1 cellular context compared by ENCODE assay signal in genomic region chr17:40618754-40619625, GRCh38.
TF ChIP-seq lines count a peak whose summit lies in the region.

No MANE protein-coding gene starts in this region.

TF ChIP-seq in HepG2, 621 proteins besides CTCF, POLR2A, EP300 and RAD21 (continued from another document and continues in another):
- TF ChIP-seq FUBP1 (CRISPR knock-in tag; IDR thresholded peaks at IDR 0.05; ENCODE audit: borderline replicate concordance), result no peak
- TF ChIP-seq RCOR2 (CRISPR knock-in tag; IDR thresholded peaks at IDR 0.05), result no peak
- TF ChIP-seq ZNF598 (CRISPR knock-in tag; IDR thresholded peaks at IDR 0.05; ENCODE audit: borderline replicate concordance), result peak; percentile 20; the same call in 1 of the 2 replicates
- TF ChIP-seq MBNL3 (CRISPR knock-in tag; conservative IDR thresholded peaks at IDR 0.05), result no peak
- TF ChIP-seq ZNF260 (CRISPR knock-in tag; IDR thresholded peaks at IDR 0.05; ENCODE audit: borderline replicate concordance, low read depth), result no peak
- no peak for TF ChIP-seq NFAT5 (CRISPR knock-in tag; IDR thresholded peaks at IDR 0.05)
- 0 out of 2 replicates have a peak, but pooled peaks have one; percentile 11 for TF ChIP-seq KDM5B (CRISPR knock-in tag; IDR thresholded peaks at IDR 0.05; ENCODE audit: borderline replicate concordance)
- TF ChIP-seq SOX5 (CRISPR knock-in tag; IDR thresholded peaks at IDR 0.05; ENCODE audit: borderline replicate concordance), result no peak; the same call in 1 of the 2 replicates
- TF ChIP-seq TBX3 (IDR thresholded peaks at IDR 0.05; ENCODE audit: borderline replicate concordance), result no peak
- no peak for TF ChIP-seq ZNF558 (CRISPR knock-in tag; IDR thresholded peaks at IDR 0.05; ENCODE audit: borderline replicate concordance)
- no peak for TF ChIP-seq SKI (IDR thresholded peaks at IDR 0.05; ENCODE audit: partially characterized antibody)
- no peak for TF ChIP-seq CENPT (CRISPR knock-in tag; IDR thresholded peaks at IDR 0.05; ENCODE audit: low read depth)
- TF ChIP-seq NFE2 (CRISPR knock-in tag; IDR thresholded peaks at IDR 0.05), result no peak
- TF ChIP-seq HNRNPH1 (optimal IDR thresholded peaks at IDR 0.05; ENCODE audit: low read depth, low read length), result no peak
- no peak for TF ChIP-seq KMT2A (CRISPR knock-in tag; IDR thresholded peaks at IDR 0.05)
- TF ChIP-seq MZF1 (CRISPR knock-in tag; IDR thresholded peaks at IDR 0.05; ENCODE audit: borderline replicate concordance), result no peak
- peak; percentile 41; the same call in 1 of the 2 replicates for TF ChIP-seq KDM3A (CRISPR knock-in tag; IDR thresholded peaks at IDR 0.05; ENCODE audit: low read depth)
- no peak for TF ChIP-seq CREB1 (IDR thresholded peaks at IDR 0.05)
- TF ChIP-seq CREB1 (CRISPR knock-in tag; IDR thresholded peaks at IDR 0.05), result no peak
- TF ChIP-seq TAF15 (IDR thresholded peaks at IDR 0.05; ENCODE audit: low read depth, low read length, poor library complexity, severe bottlenecking), result no peak
- TF ChIP-seq PPARG (CRISPR knock-in tag; conservative IDR thresholded peaks at IDR 0.05), result no peak
- peak; percentile 80 for TF ChIP-seq HNF4G (IDR thresholded peaks at IDR 0.05; ENCODE audit: borderline replicate concordance, low read depth, low read length)
- TF ChIP-seq HNF4G (CRISPR knock-in tag; IDR thresholded peaks at IDR 0.05; ENCODE audit: borderline replicate concordance, low read depth), result no peak
- TF ChIP-seq ZBTB4 (CRISPR knock-in tag; IDR thresholded peaks at IDR 0.05; ENCODE audit: borderline replicate concordance), result no peak
- TF ChIP-seq ZNF577 (CRISPR knock-in tag; IDR thresholded peaks at IDR 0.05; ENCODE audit: borderline replicate concordance, low read depth), result no peak
- peak; percentile 89 for TF ChIP-seq SALL1 (CRISPR knock-in tag; IDR thresholded peaks at IDR 0.05)
- no peak for TF ChIP-seq AHR (CRISPR knock-in tag; IDR thresholded peaks at IDR 0.05)
- no peak for TF ChIP-seq ZNF280B (CRISPR knock-in tag; IDR thresholded peaks at IDR 0.05; ENCODE audit: borderline replicate concordance)
- TF ChIP-seq ZNF589 (CRISPR knock-in tag; conservative IDR thresholded peaks at IDR 0.05), result no peak
- TF ChIP-seq ATF2 (CRISPR knock-in tag; IDR thresholded peaks at IDR 0.05), result no peak
- TF ChIP-seq MEF2D (CRISPR knock-in tag; IDR thresholded peaks at IDR 0.05), result peak; percentile 26; the same call in 1 of the 2 replicates
- no peak for TF ChIP-seq TCF7 (IDR thresholded peaks at IDR 0.05; ENCODE audit: low read depth)
- TF ChIP-seq ZNF704 (CRISPR knock-in tag; IDR thresholded peaks at IDR 0.05; ENCODE audit: borderline replicate concordance), result no peak
- no peak for TF ChIP-seq ZNF724P (CRISPR knock-in tag; IDR thresholded peaks at IDR 0.05; ENCODE audit: borderline replicate concordance)
- no peak for TF ChIP-seq ZNF230 (CRISPR knock-in tag; IDR thresholded peaks at IDR 0.05)
- no peak for TF ChIP-seq ZBTB43 (CRISPR knock-in tag; conservative IDR thresholded peaks at IDR 0.05)
- no peak for TF ChIP-seq MXD4 (CRISPR knock-in tag; IDR thresholded peaks at IDR 0.05)
- TF ChIP-seq NCOA2 (CRISPR knock-in tag; IDR thresholded peaks at IDR 0.05), result no peak
- TF ChIP-seq ZKSCAN8 (CRISPR knock-in tag; IDR thresholded peaks at IDR 0.05; ENCODE audit: borderline replicate concordance), result no peak
- no peak for TF ChIP-seq PAWR (CRISPR knock-in tag; IDR thresholded peaks at IDR 0.05; ENCODE audit: borderline replicate concordance)
- no peak for TF ChIP-seq DMAP1 (CRISPR knock-in tag; IDR thresholded peaks at IDR 0.05)
- TF ChIP-seq HNRNPUL1 (IDR thresholded peaks at IDR 0.05; ENCODE audit: low read depth, low read length), result no peak
- no peak for TF ChIP-seq U2AF1 (optimal IDR thresholded peaks at IDR 0.05; ENCODE audit: low read depth, low read length)
- no peak for TF ChIP-seq HOXA9 (CRISPR knock-in tag; IDR thresholded peaks at IDR 0.05; ENCODE audit: borderline replicate concordance)
- peak; percentile 34 for TF ChIP-seq XRCC5 (optimal IDR thresholded peaks at IDR 0.05; ENCODE audit: low read length)
- no peak for TF ChIP-seq TFDP1 (CRISPR knock-in tag; IDR thresholded peaks at IDR 0.05; ENCODE audit: borderline replicate concordance)
- no peak for TF ChIP-seq HNRNPL (IDR thresholded peaks at IDR 0.05; ENCODE audit: low read depth, low read length)
- TF ChIP-seq ZNF670 (CRISPR knock-in tag; IDR thresholded peaks at IDR 0.05; ENCODE audit: borderline replicate concordance), result no peak
- no peak for TF ChIP-seq CHD2 (IDR thresholded peaks at IDR 0.05; ENCODE audit: low read depth, low read length)
- TF ChIP-seq GATA4 (IDR thresholded peaks at IDR 0.05; ENCODE audit: borderline replicate concordance, low read depth), result no peak
- TF ChIP-seq MTA1 (CRISPR knock-in tag; IDR thresholded peaks at IDR 0.05; ENCODE audit: borderline replicate concordance), result no peak; the same call in 1 of the 2 replicates
- no peak for TF ChIP-seq ZNF773 (CRISPR knock-in tag; IDR thresholded peaks at IDR 0.05; ENCODE audit: borderline replicate concordance)
- TF ChIP-seq EHMT2 (IDR thresholded peaks at IDR 0.05; ENCODE audit: borderline replicate concordance, low read depth, low read length), result no peak
- no peak for TF ChIP-seq ZNF496 (CRISPR knock-in tag; IDR thresholded peaks at IDR 0.05; ENCODE audit: insufficient replicate concordance)
- TF ChIP-seq ZNF430 (CRISPR knock-in tag; IDR thresholded peaks at IDR 0.05), result no peak
- no peak; the same call in 1 of the 2 replicates for TF ChIP-seq ZNF292 (CRISPR knock-in tag; IDR thresholded peaks at IDR 0.05; ENCODE audit: borderline replicate concordance, low read depth)
